In the genomic region with DNA sequence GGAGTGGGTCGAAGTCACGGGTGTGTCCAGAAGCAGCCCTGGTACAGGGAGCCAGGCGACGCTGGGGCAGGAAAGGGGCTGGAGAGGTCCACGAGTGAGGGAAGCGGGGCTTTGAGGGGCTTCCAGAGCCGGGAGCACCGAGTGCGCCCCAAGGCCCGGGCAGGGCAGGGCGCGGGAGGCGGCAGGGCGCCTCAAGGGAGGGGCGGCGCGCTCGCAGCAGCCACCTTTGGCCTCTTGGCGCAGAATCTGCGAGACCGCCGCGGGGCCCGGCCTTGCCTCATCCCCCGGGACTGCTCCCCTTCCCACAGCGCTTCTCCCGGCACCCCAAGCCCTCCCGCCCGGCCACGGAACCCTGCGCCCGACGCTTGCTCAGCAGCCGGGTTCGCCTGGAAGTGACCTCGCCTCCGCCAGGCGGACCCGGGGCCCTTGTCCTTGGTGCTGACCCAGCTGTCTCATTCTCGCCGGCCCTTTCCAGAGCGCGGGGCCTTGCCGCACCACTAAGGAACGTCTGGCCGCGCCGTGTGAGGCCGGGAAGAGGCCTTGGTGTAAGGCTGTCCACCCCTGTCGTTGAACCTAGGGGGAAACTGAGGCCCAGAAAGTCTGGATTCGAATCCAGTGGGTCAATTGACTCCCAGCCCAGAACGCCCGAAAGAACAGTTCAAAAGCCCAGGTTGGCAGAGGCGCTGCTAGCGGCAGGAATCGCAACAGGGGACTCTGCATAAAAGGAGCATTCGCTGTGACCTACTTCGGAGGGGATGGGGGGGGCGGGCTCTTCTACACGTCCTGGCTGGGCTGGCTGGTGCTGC, we compare ENCODE assay signal across 1 cellular context.
TF ChIP-seq lines count a peak whose summit lies in the region.

No MANE protein-coding gene starts in this region.

TF ChIP-seq in K562, 482 proteins besides CTCF, POLR2A, EP300 and RAD21 (continued from another document):
- TF ChIP-seq, protein P1, sequence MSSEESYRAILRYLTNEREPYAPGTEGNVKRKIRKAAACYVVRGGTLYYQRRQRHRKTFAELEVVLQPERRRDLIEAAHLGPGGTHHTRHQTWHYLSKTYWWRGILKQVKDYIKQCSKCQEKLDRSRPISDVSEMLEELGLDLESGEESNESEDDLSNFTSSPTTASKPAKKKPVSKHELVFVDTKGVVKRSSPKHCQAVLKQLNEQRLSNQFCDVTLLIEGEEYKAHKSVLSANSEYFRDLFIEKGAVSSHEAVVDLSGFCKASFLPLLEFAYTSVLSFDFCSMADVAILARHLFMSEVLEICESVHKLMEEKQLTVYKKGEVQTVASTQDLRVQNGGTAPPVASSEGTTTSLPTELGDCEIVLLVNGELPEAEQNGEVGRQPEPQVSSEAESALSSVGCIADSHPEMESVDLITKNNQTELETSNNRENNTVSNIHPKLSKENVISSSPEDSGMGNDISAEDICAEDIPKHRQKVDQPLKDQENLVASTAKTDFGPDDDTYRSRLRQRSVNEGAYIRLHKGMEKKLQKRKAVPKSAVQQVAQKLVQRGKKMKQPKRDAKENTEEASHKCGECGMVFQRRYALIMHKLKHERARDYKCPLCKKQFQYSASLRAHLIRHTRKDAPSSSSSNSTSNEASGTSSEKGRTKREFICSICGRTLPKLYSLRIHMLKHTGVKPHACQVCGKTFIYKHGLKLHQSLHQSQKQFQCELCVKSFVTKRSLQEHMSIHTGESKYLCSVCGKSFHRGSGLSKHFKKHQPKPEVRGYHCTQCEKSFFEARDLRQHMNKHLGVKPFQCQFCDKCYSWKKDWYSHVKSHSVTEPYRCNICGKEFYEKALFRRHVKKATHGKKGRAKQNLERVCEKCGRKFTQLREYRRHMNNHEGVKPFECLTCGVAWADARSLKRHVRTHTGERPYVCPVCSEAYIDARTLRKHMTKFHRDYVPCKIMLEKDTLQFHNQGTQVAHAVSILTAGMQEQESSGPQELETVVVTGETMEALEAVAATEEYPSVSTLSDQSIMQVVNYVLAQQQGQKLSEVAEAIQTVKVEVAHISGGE (CRISPR knock-in tag; IDR thresholded peaks at IDR 0.05), result no peak
- peak; percentile 85 for TF ChIP-seq EHMT2 (IDR thresholded peaks at IDR 0.05)
- TF ChIP-seq, protein P2, sequence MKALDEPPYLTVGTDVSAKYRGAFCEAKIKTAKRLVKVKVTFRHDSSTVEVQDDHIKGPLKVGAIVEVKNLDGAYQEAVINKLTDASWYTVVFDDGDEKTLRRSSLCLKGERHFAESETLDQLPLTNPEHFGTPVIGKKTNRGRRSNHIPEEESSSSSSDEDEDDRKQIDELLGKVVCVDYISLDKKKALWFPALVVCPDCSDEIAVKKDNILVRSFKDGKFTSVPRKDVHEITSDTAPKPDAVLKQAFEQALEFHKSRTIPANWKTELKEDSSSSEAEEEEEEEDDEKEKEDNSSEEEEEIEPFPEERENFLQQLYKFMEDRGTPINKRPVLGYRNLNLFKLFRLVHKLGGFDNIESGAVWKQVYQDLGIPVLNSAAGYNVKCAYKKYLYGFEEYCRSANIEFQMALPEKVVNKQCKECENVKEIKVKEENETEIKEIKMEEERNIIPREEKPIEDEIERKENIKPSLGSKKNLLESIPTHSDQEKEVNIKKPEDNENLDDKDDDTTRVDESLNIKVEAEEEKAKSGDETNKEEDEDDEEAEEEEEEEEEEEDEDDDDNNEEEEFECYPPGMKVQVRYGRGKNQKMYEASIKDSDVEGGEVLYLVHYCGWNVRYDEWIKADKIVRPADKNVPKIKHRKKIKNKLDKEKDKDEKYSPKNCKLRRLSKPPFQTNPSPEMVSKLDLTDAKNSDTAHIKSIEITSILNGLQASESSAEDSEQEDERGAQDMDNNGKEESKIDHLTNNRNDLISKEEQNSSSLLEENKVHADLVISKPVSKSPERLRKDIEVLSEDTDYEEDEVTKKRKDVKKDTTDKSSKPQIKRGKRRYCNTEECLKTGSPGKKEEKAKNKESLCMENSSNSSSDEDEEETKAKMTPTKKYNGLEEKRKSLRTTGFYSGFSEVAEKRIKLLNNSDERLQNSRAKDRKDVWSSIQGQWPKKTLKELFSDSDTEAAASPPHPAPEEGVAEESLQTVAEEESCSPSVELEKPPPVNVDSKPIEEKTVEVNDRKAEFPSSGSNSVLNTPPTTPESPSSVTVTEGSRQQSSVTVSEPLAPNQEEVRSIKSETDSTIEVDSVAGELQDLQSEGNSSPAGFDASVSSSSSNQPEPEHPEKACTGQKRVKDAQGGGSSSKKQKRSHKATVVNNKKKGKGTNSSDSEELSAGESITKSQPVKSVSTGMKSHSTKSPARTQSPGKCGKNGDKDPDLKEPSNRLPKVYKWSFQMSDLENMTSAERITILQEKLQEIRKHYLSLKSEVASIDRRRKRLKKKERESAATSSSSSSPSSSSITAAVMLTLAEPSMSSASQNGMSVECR (CRISPR knock-in tag; IDR thresholded peaks at IDR 0.05), result peak; percentile 56; the same call in 1 of the 2 replicates
- no peak for TF ChIP-seq HNRNPL (IDR thresholded peaks at IDR 0.05; ENCODE audit: low read depth, low read length)
- TF ChIP-seq ESRRA (IDR thresholded peaks at IDR 0.05; ENCODE audit: borderline replicate concordance, low read depth), result no peak
- 0 out of 4 replicates have a peak, but pooled peaks of 1 of the 2 experiments have one; percentile 13 for TF ChIP-seq MNT (conservative IDR thresholded peaks at IDR 0.05)
- peak; percentile 49; the same call in 1 of the 2 replicates for TF ChIP-seq NFATC3 (IDR thresholded peaks at IDR 0.05)
